ENCODE assay signal across 17 cellular contexts in the genomic region with DNA sequence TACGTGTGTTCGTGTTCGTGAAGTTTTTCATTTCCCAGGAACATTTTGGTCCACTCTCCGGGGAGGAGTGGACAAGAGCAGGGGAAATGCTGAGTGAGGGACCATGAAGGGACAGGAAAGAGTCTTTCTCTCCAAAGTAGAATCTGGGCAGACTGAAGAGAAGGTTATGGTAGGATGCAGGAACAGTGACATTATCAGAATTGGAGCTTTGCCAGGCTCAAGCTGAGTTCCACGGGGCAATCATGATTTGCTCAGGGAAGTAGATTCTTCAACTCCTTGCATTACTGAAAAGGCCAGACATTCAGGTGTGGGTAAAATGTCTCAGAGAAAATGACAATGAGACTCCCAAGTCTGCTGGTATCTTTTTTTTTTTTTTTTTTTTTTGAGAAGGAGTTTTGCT. TPM values are rescaled to one million over a fixed set of nuclear protein-coding genes. Genes with fewer than 3 reads are reported as not detected.
DNase-seq lines count a peak whose midpoint lies in the region; TF ChIP-seq lines count a peak whose summit lies in the region.
"Had no signal": no experiment of that assay in that cellular context is flagged by ENCODE, and none has a peak within 500 bp of the region (broad histone marks: within the 10 kb centered on the region; RNA-seq: fewer than 3 reads in every experiment).

No MANE protein-coding gene starts in this region.

- peak overlapping the region; percentile 74 to 97 (median 90); a peak in 20 of 22 replicates for H3K4me2 ChIP-seq in BLaER1 treated with 17β-estradiol and CSF1 and Interleukin-3, amounts not matched to agents 10 nM and 100 nM
- H3K4me2 ChIP-seq in OCI-LY3 (ENCODE audit: low read length) (peak overlapping the region; percentile 16; the same call in 1 of the 2 replicates), mesendoderm (ENCODE audit: low read length) (no peak overlapping the region)

- H3K9me3 ChIP-seq in BLaER1 treated with 17β-estradiol and CSF1 and Interleukin-3, amounts not matched to agents 10 nM and 100 nM (replicated peaks in 1 of 11): no peaks in the 10 kb centered on the region
- no peaks in the 10 kb centered on the region for H3K9me3 ChIP-seq in OCI-LY3 (ENCODE audit: insufficient read depth, low read length)
- no peaks in the 10 kb centered on the region for H3K9me3 ChIP-seq in CD8-positive, alpha-beta memory T cell (ENCODE audit: low read length)

- peak overlapping the region in 4 of 11 experiments; percentile 20 to 72 (median 46); a peak in 5 of 22 replicates for H3K27ac ChIP-seq in BLaER1 treated with 17β-estradiol and CSF1 and Interleukin-3, amounts not matched to agents 10 nM and 100 nM
- H3K27ac ChIP-seq in OCI-LY3 (ENCODE audit: low read length): no peak overlapping the region
- H3K27ac ChIP-seq in mesendoderm (ENCODE audit: low read depth, low read length): no peak overlapping the region
- no peak overlapping the region for H3K27ac ChIP-seq in CD8-positive, alpha-beta memory T cell (ENCODE audit: low read depth, low read length)

- peak overlapping the region; percentile 74 for H3K56ac ChIP-seq in mesendoderm (ENCODE audit: low read length)

- peaks cover 20 to 37% of the 10 kb centered on the region in 2 donors for H3K4me1 Mint-ChIP-seq in immature natural killer cell
- H3K4me1 Mint-ChIP-seq in CD8-positive, alpha-beta memory T cell: peaks cover 7 to 9% (median 7%) of the 10 kb centered on the region in 3 donors
- peaks cover 22% of the 10 kb centered on the region for H3K4me1 Mint-ChIP-seq in HFFc6 (ENCODE audit: low read depth)

- H3K79me2 ChIP-seq in OCI-LY3 (ENCODE audit: low read length) (no peaks in the 10 kb centered on the region), mesendoderm (ENCODE audit: control insufficient read depth, insufficient read depth, low read length) (no peaks in the 10 kb centered on the region)

- peak; percentile 2; the same call in 1 of the 2 replicates for TF ChIP-seq CTCF in OCI-LY3 (IDR thresholded peaks at IDR 0.05; ENCODE audit: low read depth, low read length)
- no peak for TF ChIP-seq CTCF in HFFc6 (IDR thresholded peaks at IDR 0.05)

- H3K27me3 Mint-ChIP-seq in immature natural killer cell (ENCODE audit: low read depth in 3 of 3) (peaks cover 10 to 18% (median 18%) of the 10 kb centered on the region in 3 donors), HFFc6 (ENCODE audit: insufficient read depth) (peaks cover 37% of the 10 kb centered on the region)
- H3K27me3 Mint-ChIP-seq in CD8-positive, alpha-beta memory T cell: peaks cover 23 to 48% of the 10 kb centered on the region in 2 donors

- H4K8ac ChIP-seq in mesendoderm (ENCODE audit: low read depth, low read length): no peak overlapping the region

- H3K79me1 ChIP-seq in mesendoderm (ENCODE audit: low read length): no peaks in the 10 kb centered on the region

- H3K23ac ChIP-seq in mesendoderm (ENCODE audit: low read length): no peak overlapping the region

- peak overlapping the region; percentile 83 for H2AK5ac ChIP-seq in mesendoderm (ENCODE audit: low read length)

- CTCF ChIA-PET in CD8-positive, alpha-beta memory T cell (lab: Charles Lee): no interaction called here

- POLR2A ChIA-PET in CD8-positive, alpha-beta memory T cell (lab: Charles Lee): no interaction called here

- no CpG with 5 or more reads among the region's 5 CpGs for WGBS in mesendoderm (ENCODE audit: extremely low coverage, insufficient coverage, low lambda C conversion rate)

- no peaks in the 10 kb centered on the region for H4K20me1 ChIP-seq in BLaER1 treated with 17β-estradiol and CSF1 and Interleukin-3, amounts not matched to agents 10 nM and 100 nM
- H4K20me1 ChIP-seq in OCI-LY3 (ENCODE audit: insufficient read depth, low read length): no peaks in the 10 kb centered on the region

- H2BK15ac ChIP-seq in mesendoderm (replicated peaks; ENCODE audit: low read depth): no peak overlapping the region

- peak overlapping the region; percentile 13 for H3K18ac ChIP-seq in mesendoderm (ENCODE audit: low read length)

- H2AFZ ChIP-seq in OCI-LY3 (ENCODE audit: low read depth, low read length): no peak overlapping the region

- DNase-seq in G401 (ENCODE audit: low spot score): peak; percentile 31
- no peak for DNase-seq in mesendoderm
- no peak for DNase-seq in immature natural killer cell
- no peak for DNase-seq in CD8-positive, alpha-beta memory T cell
- DNase-seq in GM19238 (ENCODE audit: insufficient read length, low spot score): no peak
- DNase-seq in HFFc6: no peak
- DNase-seq: C1 segment of cervical spinal cord, DMS153, KG1, NCI-H1105, NCI-H1930, NCI-H526 treated with DMSO at 0.1 percent for 48 hours, SHP77 had no signal

- H4K5ac ChIP-seq in mesendoderm (ENCODE audit: low read length): peak overlapping the region; percentile 72

- H3K36me3 Mint-ChIP-seq in immature natural killer cell (peaks cover 0 to 5% (median 0%) of the 10 kb centered on the region in 3 donors), HFFc6 (ENCODE audit: low read depth) (no peaks in the 10 kb centered on the region)
- no peaks in the 10 kb centered on the region for H3K36me3 Mint-ChIP-seq in CD8-positive, alpha-beta memory T cell

- H3K36me3 ChIP-seq in BLaER1 treated with 17β-estradiol and CSF1 and Interleukin-3, amounts not matched to agents 10 nM and 100 nM: no peaks in the 10 kb centered on the region
- H3K36me3 ChIP-seq in OCI-LY3 (replicated peaks; ENCODE audit: low read depth, low read length) (no peaks in the 10 kb centered on the region), mesendoderm (ENCODE audit: control insufficient read depth, insufficient read depth, low read length) (no peaks in the 10 kb centered on the region)
- H3K36me3 ChIP-seq in CD8-positive, alpha-beta memory T cell (ENCODE audit: insufficient read depth, low read length): no peaks in the 10 kb centered on the region

- H3K4me3 ChIP-seq in BLaER1 treated with 17β-estradiol and CSF1 and Interleukin-3, amounts not matched to agents 10 nM and 100 nM: no peak overlapping the region
- no peak overlapping the region for H3K4me3 ChIP-seq in OCI-LY3 (ENCODE audit: low read length)
- no peak overlapping the region for H3K4me3 ChIP-seq in mesendoderm (ENCODE audit: low read length)
- no peak overlapping the region for H3K4me3 ChIP-seq in CD8-positive, alpha-beta memory T cell (ENCODE audit: low read length)

- H3K9me3 Mint-ChIP-seq in immature natural killer cell: peaks cover 0 to 2% (median 0%) of the 10 kb centered on the region in 6 donors
- no peaks in the 10 kb centered on the region for H3K9me3 Mint-ChIP-seq in CD8-positive, alpha-beta memory T cell
- no peaks in the 10 kb centered on the region for H3K9me3 Mint-ChIP-seq in HFFc6
- H3K9me3 Mint-ChIP-seq: T-helper 1 cell treated with Interleukin-12 subunit alpha and Interleukin-12 subunit beta and Interleukin-4 antibody, amounts not matched to agents 30 μg/mL and 1 μg/mL, for 36 hours had no signal

- no peaks in the 10 kb centered on the region for H3K27me3 ChIP-seq in BLaER1 treated with 17β-estradiol and CSF1 and Interleukin-3, amounts not matched to agents 10 nM and 100 nM
- H3K27me3 ChIP-seq in OCI-LY3 (ENCODE audit: low read depth, low read length) (peaks cover 49% of the 10 kb centered on the region), mesendoderm (ENCODE audit: insufficient read depth, low read length, poor library complexity) (no peaks in the 10 kb centered on the region)
- peaks cover 7% of the 10 kb centered on the region for H3K27me3 ChIP-seq in CD8-positive, alpha-beta memory T cell (ENCODE audit: insufficient read depth, low read length, poor library complexity, severe bottlenecking)

- no peak overlapping the region for H3K27ac Mint-ChIP-seq in immature natural killer cell
- H3K27ac Mint-ChIP-seq in CD8-positive, alpha-beta memory T cell: no peak overlapping the region
- H3K27ac Mint-ChIP-seq in HFFc6: no peak overlapping the region
- H3K27ac Mint-ChIP-seq: T-helper 1 cell treated with Interleukin-12 subunit alpha and Interleukin-12 subunit beta and Interleukin-4 antibody, amounts not matched to agents 30 μg/mL and 1 μg/mL, for 36 hours had no signal

- H2BK120ac ChIP-seq in mesendoderm (ENCODE audit: low read depth, low read length): no peak overlapping the region

- H3K9ac ChIP-seq in BLaER1 treated with 17β-estradiol and CSF1 and Interleukin-3, amounts not matched to agents 10 nM and 100 nM: no peak overlapping the region
- H3K9ac ChIP-seq in OCI-LY3 (ENCODE audit: low read length) (no peak overlapping the region), mesendoderm (ENCODE audit: low read length) (no peak overlapping the region)

- H3K4me3 Mint-ChIP-seq in immature natural killer cell: no peak overlapping the region
- no peak overlapping the region for H3K4me3 Mint-ChIP-seq in CD8-positive, alpha-beta memory T cell
- no peak overlapping the region for H3K4me3 Mint-ChIP-seq in HFFc6
- H3K4me3 Mint-ChIP-seq: T-helper 1 cell treated with Interleukin-12 subunit alpha and Interleukin-12 subunit beta and Interleukin-4 antibody, amounts not matched to agents 30 μg/mL and 1 μg/mL, for 36 hours had no signal

- in situ Hi-C loops in G401 (cut with HindIII; ENCODE audit: low sequenced_read_pairs): no loop called here

- peak overlapping the region; percentile 48 for H2BK5ac ChIP-seq in mesendoderm (ENCODE audit: low read length)

- peaks cover 61 to 87% (median 71%) of the 10 kb centered on the region in 10 experiments for H3K4me1 ChIP-seq in BLaER1 treated with 17β-estradiol and CSF1 and Interleukin-3, amounts not matched to agents 10 nM and 100 nM
- H3K4me1 ChIP-seq in OCI-LY3 (ENCODE audit: low read length): peaks cover 39% of the 10 kb centered on the region
- H3K4me1 ChIP-seq in mesendoderm (ENCODE audit: control insufficient read depth, low read depth, low read length): peaks cover 25% of the 10 kb centered on the region
- H3K4me1 ChIP-seq in CD8-positive, alpha-beta memory T cell (ENCODE audit: insufficient read depth, low read length): no peaks in the 10 kb centered on the region

- peak overlapping the region; percentile 81 for H3K4ac ChIP-seq in mesendoderm (ENCODE audit: low read depth, low read length)

RNA-seq across cellular contexts. Expression of gene ATP1A4, which starts 16.6 kb away (rescaled TPM):
- total RNA-seq in G401 (2014; rRNA removed; shearing (Covaris generic)): not detected in 2 replicates
- 0.56 TPM for polyA plus RNA-seq in mesendoderm (2013, experiment 1 of 2)
- polyA plus RNA-seq in mesendoderm (2013, experiment 2 of 2): 0.42 TPM
- polyA plus RNA-seq in immature natural killer cell: not detected
- not detected for total RNA-seq in CD8-positive, alpha-beta memory T cell
- polyA plus RNA-seq in CD8-positive, alpha-beta memory T cell: not detected
- not detected for total RNA-seq in HFFc6 (2021; fragmentation: NEBNext Ultra II Directional; extraction: Animal tissue kit (Norgen Biotek cat#: 25700))
- total RNA-seq: M059J had no signal

RNA-seq across cellular contexts. Expression of gene CASQ1, which starts 22.4 kb away (rescaled TPM):
- total RNA-seq in G401 (2014; rRNA removed; shearing (Covaris generic)): 0.71 TPM in 1 of 2 replicates, not detected in the other
- polyA plus RNA-seq in mesendoderm (2013, experiment 1 of 2): 2.6 TPM
- polyA plus RNA-seq in mesendoderm (2013, experiment 2 of 2): 2.5 TPM
- not detected for polyA plus RNA-seq in immature natural killer cell
- total RNA-seq in CD8-positive, alpha-beta memory T cell: not detected
- polyA plus RNA-seq in CD8-positive, alpha-beta memory T cell: not detected
- under 1 TPM in 3 of 6 experiments, not detected in 3; 0.14 to 0.35 (median 0.19) TPM for total RNA-seq in HFFc6 (2021; fragmentation: NEBNext Ultra II Directional; extraction: Animal tissue kit (Norgen Biotek cat#: 25700))
- total RNA-seq: M059J had no signal

RNA-seq across cellular contexts. Expression of gene PEA15, which starts 37.2 kb away (rescaled TPM):
- total RNA-seq in G401 (2014; rRNA removed; shearing (Covaris generic)): 42.2 and 72.2 TPM in 2 replicates
- 260 TPM for polyA plus RNA-seq in mesendoderm (2013, experiment 1 of 2)
- polyA plus RNA-seq in mesendoderm (2013, experiment 2 of 2): 272 TPM
- 10 to 100 TPM; 12.8 to 14.2 (median 13.2) TPM for polyA plus RNA-seq in immature natural killer cell
- total RNA-seq in CD8-positive, alpha-beta memory T cell: 10 to 100 TPM; 77.4 to 81.4 TPM
- polyA plus RNA-seq in CD8-positive, alpha-beta memory T cell: 9.1 TPM
- total RNA-seq in HFFc6 (2021; fragmentation: NEBNext Ultra II Directional; extraction: Animal tissue kit (Norgen Biotek cat#: 25700)): 100 to 1,000 TPM; 448 to 538 (median 470) TPM

RNA-seq across cellular contexts. Expression of gene ATP1A2, which starts 52.5 kb away (rescaled TPM):
- total RNA-seq in G401 (2014; rRNA removed; shearing (Covaris generic)): not detected in 2 replicates
- 4.3 TPM for polyA plus RNA-seq in mesendoderm (2013, experiment 1 of 2)
- 4.0 TPM for polyA plus RNA-seq in mesendoderm (2013, experiment 2 of 2)
- polyA plus RNA-seq in immature natural killer cell: not detected
- not detected for total RNA-seq in CD8-positive, alpha-beta memory T cell
- polyA plus RNA-seq in CD8-positive, alpha-beta memory T cell: not detected
- total RNA-seq in HFFc6 (2021; fragmentation: NEBNext Ultra II Directional; extraction: Animal tissue kit (Norgen Biotek cat#: 25700)): under 1 TPM in 5 of 6 experiments, not detected in 1; 0.09 to 0.17 (median 0.14) TPM
- total RNA-seq: M059J had no signal
